In genomic region chr3:49704629-49705028, GRCh38 we compare ENCODE assay signal across 25 cellular contexts. TPM values are rescaled to one million over a fixed set of nuclear protein-coding genes. Genes with fewer than 3 reads are reported as not detected.
"Had no signal": no experiment of that assay in that cellular context is flagged by ENCODE, and none has a peak within 500 bp of the region (broad histone marks: within the 10 kb centered on the region; RNA-seq: fewer than 3 reads in every experiment).

No MANE protein-coding gene starts in this region.

- H3K27me3 ChIP-seq: esophagus muscularis mucosa, gastrocnemius medialis, heart right ventricle, neutrophil, right lobe of liver, testis, tibial nerve, upper lobe of right lung, vagina had no signal

- H3K27me3 Mint-ChIP-seq: naive thymus-derived CD4-positive, alpha-beta T cell; stimulated activated naive CD8-positive, alpha-beta T cell treated with anti-CD3 and anti-CD28 coated beads, Interleukin-15, amount 100 ng/mL, for 72 hours had no signal

- H3K4me1 ChIP-seq: gastrocnemius medialis, psoas muscle, right lobe of liver, testis, upper lobe of right lung, vagina had no signal

- ATAC-seq: gastrocnemius medialis; heart right ventricle; left lobe of liver; naive thymus-derived CD4-positive, alpha-beta T cell; psoas muscle; right lobe of liver; stimulated activated effector memory CD8-positive, alpha-beta T cell treated with anti-CD3 and anti-CD28 coated beads, Interleukin-12 subunit alpha, Interleukin-12 subunit beta, amount 100 ng/mL, for 72 hours; stimulated activated naive CD8-positive, alpha-beta T cell treated with anti-CD3 and anti-CD28 coated beads, Interleukin-15, amount 100 ng/mL, for 72 hours; upper lobe of right lung had no signal

- H3K27ac ChIP-seq: epithelial cell of prostate, esophagus muscularis mucosa, heart right ventricle, neutrophil, psoas muscle, right lobe of liver, testis, tibial nerve, upper lobe of right lung, vagina had no signal

- H3K27ac Mint-ChIP-seq: nephron progenitor cell; stimulated activated effector memory CD8-positive, alpha-beta T cell treated with anti-CD3 and anti-CD28 coated beads, Interleukin-12 subunit alpha, Interleukin-12 subunit beta, amount 100 ng/mL, for 72 hours; stimulated activated naive CD8-positive, alpha-beta T cell treated with anti-CD3 and anti-CD28 coated beads, Interleukin-15, amount 100 ng/mL, for 72 hours had no signal

- H3K4me3 Mint-ChIP-seq: naive thymus-derived CD4-positive, alpha-beta T cell; nephron progenitor cell; stimulated activated effector memory CD8-positive, alpha-beta T cell treated with anti-CD3 and anti-CD28 coated beads, Interleukin-12 subunit alpha, Interleukin-12 subunit beta, amount 100 ng/mL, for 72 hours; stimulated activated naive CD8-positive, alpha-beta T cell treated with anti-CD3 and anti-CD28 coated beads, Interleukin-15, amount 100 ng/mL, for 72 hours had no signal

- H3K9me3 ChIP-seq: esophagus muscularis mucosa, gastrocnemius medialis, heart right ventricle, neutrophil, psoas muscle, right lobe of liver, testis, tibial nerve, upper lobe of right lung, vagina had no signal

- H3K9me3 Mint-ChIP-seq: naive thymus-derived CD4-positive, alpha-beta T cell; nephron progenitor cell; stimulated activated effector memory CD8-positive, alpha-beta T cell treated with anti-CD3 and anti-CD28 coated beads, Interleukin-12 subunit alpha, Interleukin-12 subunit beta, amount 100 ng/mL, for 72 hours; stimulated activated naive CD8-positive, alpha-beta T cell treated with anti-CD3 and anti-CD28 coated beads, Interleukin-15, amount 100 ng/mL, for 72 hours had no signal

- DNase-seq: effector memory CD4-positive, alpha-beta T cell; gastrocnemius medialis; heart right ventricle; hypothalamus; mammary epithelial cell; nephron progenitor cell; retina; stimulated activated CD4-positive, alpha-beta T cell treated with anti-CD3 and anti-CD28 coated beads, Interleukin-4, amount 100 ng/mL, for 1 hour; stimulated activated CD8-positive, alpha-beta memory T cell treated with anti-CD3 and anti-CD28 coated beads, Interleukin-4, amount 100 ng/mL, for 48 hours; stimulated activated naive CD8-positive, alpha-beta T cell treated with anti-CD3 and anti-CD28 coated beads, Interleukin-15, amount 100 ng/mL, for 72 hours; testis; upper lobe of right lung had no signal

- FAIRE-seq: endometrium, islet of Langerhans had no signal

- H3K4me3 ChIP-seq: esophagus muscularis mucosa, gastrocnemius medialis, heart right ventricle, psoas muscle, right lobe of liver, testis, tibial nerve, upper lobe of right lung, vagina had no signal

RNA-seq across cellular contexts. Expression of gene AMIGO3, which starts 14.9 kb away (rescaled TPM):
- total RNA-seq: left lobe of liver, mesenteric fat pad, vagina had no signal
- polyA plus RNA-seq: mammary epithelial cell had no signal
